8 cellular contexts compared by ENCODE assay signal in the genomic region with DNA sequence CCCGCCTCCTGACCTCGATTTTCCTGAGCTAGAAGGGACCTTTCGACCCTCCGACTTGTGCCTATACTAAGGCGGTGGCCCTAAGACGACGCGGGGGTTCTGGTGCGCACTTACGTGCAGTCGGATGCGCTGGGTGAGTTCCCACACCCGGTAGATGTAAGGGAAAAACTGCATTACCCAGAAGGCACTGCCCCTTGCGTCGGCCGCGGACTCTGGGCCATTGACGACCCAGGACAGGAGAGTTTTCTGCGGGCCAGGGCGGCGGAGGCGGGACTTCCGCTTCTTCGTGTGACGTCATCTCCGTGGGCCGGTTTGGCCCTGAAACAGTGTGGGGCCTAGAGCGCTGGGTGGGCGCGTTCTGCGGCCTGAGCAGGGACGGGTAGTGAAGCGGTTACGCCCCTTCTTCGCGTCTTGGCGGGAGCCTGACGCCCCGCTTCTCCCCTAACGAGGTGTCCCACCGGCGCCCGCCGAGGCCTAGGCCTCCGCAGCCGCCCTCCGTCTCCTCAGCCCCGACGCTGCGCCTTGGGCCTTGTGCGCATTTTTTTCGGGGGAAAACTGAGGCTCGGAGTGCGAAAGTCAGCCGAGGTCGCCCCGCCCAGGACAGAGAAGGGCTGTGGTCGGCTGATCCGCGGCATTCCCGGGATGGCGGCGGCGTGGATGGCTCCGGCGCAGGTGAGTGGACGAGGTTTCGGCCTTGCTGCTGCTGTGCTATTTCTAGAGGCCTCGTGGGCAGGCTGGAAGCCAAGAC. TPM values are rescaled to one million over a fixed set of nuclear protein-coding genes. Genes with fewer than 3 reads are reported as not detected.
DNase-seq lines count a peak whose midpoint lies in the region; ATAC-seq, FAIRE-seq and TF ChIP-seq lines count a peak whose summit lies in the region.

A gene (plus strand): TSS at position 321 of the 748 bp plus-strand sequence. CDS start 322 bp downstream, at position 643.

- H3K4me3 ChIP-seq in kidney (ENCODE audit: low read length in 2 of 2): peak within 1 kb of the TSS; percentile 87 to 97

- no peak for FAIRE-seq in kidney (lab: Jason Lieb, UNC)

- no peak for TF ChIP-seq CTCF in kidney (IDR thresholded peaks at IDR 0.05; ENCODE audit: borderline replicate concordance, extremely low read depth, insufficient read depth)

- ATAC-seq in GM19043 (IDR thresholded peaks at IDR 0.05; ENCODE audit: low read depth, unreplicated experiment) (peak; percentile 64), HG03354 (IDR thresholded peaks at IDR 0.05; ENCODE audit: poor library complexity, severe bottlenecking, unreplicated experiment) (peak; percentile 86)
- peak; percentile 92 to 96 for ATAC-seq in activated CD4-positive, CD25-positive, alpha-beta regulatory T cell treated with anti-CD3 and anti-CD28 coated beads, Interleukin-2, amount 50 U/mL, for 24 hours

- intact Hi-C loops in kidney (cut with DNase I): no loop called here

- peaks cover 14 to 15% of the 10 kb centered on the region in 2 donors for H3K4me1 ChIP-seq in kidney (ENCODE audit: control insufficient read depth in 1 of 2, insufficient read depth in 1 of 2, low read depth in 1 of 2, low read length in 2 of 2)

- peak within 1 kb of the TSS; percentile 99 to 100 for H3K27ac ChIP-seq in kidney (ENCODE audit: low read depth in 2 of 2, low read length in 2 of 2)

- peak within 1 kb of the TSS; percentile 98 to 100 for H3K9ac ChIP-seq in kidney (ENCODE audit: low read length in 2 of 2)

- DNase-seq in AG20443 (ENCODE audit: low spot score): peak; percentile 98
- peak; percentile 98 for DNase-seq in NCI-H446 (lab: John Stamatoyannopoulos, UW)
- DNase-seq in cerebellum (ENCODE audit: low spot score): peak; percentile 98
- DNase-seq in kidney: peak; percentile 99
- peak; percentile 95 for DNase-seq in stimulated activated CD4-positive, alpha-beta T cell treated with anti-CD3 and anti-CD28 coated beads, Interleukin-15, amount 100 ng/mL, for 24 hours

- peaks cover 9 to 12% of the 10 kb centered on the region in 2 donors for H3K36me3 ChIP-seq in kidney (ENCODE audit: control insufficient read depth in 1 of 2, insufficient read depth in 2 of 2, low read length in 2 of 2)

- H3K9me3 ChIP-seq in kidney (ENCODE audit: control insufficient read depth in 1 of 2, low read length in 2 of 2): no peaks in the 10 kb centered on the region

RNA-seq across cellular contexts. Expression of the gene that starts here (rescaled TPM):
- total RNA-seq in cerebellum: 165 TPM
- 81.3 TPM for total RNA-seq in kidney
- 0.62 TPM for polyA plus RNA-seq in kidney (ENCODE audit: insufficient read depth, low read depth, low replicate concordance)

Comparison
In these comparisons a context has a peak if more than half of its experiments do, and no peak if none do; other contexts are left out.
1. Peak in every context shown above with its lines: DNase-seq, ATAC-seq, H3K4me3 ChIP-seq and H3K27ac ChIP-seq.